In the genomic region with DNA sequence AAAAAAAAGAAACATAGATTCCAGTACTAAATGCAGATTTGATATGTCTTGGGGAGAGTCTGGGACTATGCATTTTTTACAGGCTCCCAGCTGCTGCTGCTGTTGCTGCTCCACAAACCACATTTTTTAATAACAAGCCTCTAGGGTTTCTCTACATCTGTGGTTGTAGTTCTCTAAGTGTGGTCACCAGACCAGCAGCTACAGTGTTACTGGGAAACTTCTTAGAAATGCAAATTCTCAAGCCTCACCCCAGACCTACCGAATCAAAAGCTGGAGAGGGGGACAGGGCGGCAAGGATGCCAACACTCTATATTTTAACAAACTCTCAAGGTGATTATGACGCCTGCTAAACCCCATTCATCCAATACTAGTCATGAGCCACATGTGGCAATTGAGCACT, we compare ENCODE assay signal across 8 cellular contexts.
DNase-seq lines count a peak whose midpoint lies in the region; ATAC-seq and TF ChIP-seq lines count a peak whose summit lies in the region.

No MANE protein-coding gene starts in this region.

- no peaks in the 10 kb centered on the region for H3K27me3 Mint-ChIP-seq in activated naive CD8-positive, alpha-beta T cell treated with anti-CD3 and anti-CD28 coated beads, Interleukin-2, amount 50 U/mL, for 24 hours

- H3K36me3 ChIP-seq in esophagus squamous epithelium (no peaks in the 10 kb centered on the region), left lung (no peaks in the 10 kb centered on the region)

- H3K9me3 ChIP-seq in esophagus squamous epithelium = no peaks in the 10 kb centered on the region
- H3K9me3 ChIP-seq in left lung = no peaks in the 10 kb centered on the region

- peak; percentile 85 for ATAC-seq in GM21447 (IDR thresholded peaks at IDR 0.05; ENCODE audit: unreplicated experiment)
- peak; percentile 90 for ATAC-seq in HG03575 (IDR thresholded peaks at IDR 0.05; ENCODE audit: extremely low read depth, insufficient number of reproducible peaks, low FRiP score, unreplicated experiment)
- ATAC-seq in activated naive CD8-positive, alpha-beta T cell treated with anti-CD3 and anti-CD28 coated beads, Interleukin-2, amount 50 U/mL, for 24 hours = peak; percentile 25
- no peak for ATAC-seq in left lung

- TF ChIP-seq CTCF in esophagus squamous epithelium (IDR thresholded peaks at IDR 0.05) = no peak
- no peak for TF ChIP-seq CTCF in left lung (IDR thresholded peaks at IDR 0.05)

- peaks cover 3% of the 10 kb centered on the region for H3K36me3 Mint-ChIP-seq in activated naive CD8-positive, alpha-beta T cell treated with anti-CD3 and anti-CD28 coated beads, Interleukin-2, amount 50 U/mL, for 24 hours (ENCODE audit: low read depth)

- H3K4me3 Mint-ChIP-seq in activated naive CD8-positive, alpha-beta T cell treated with anti-CD3 and anti-CD28 coated beads, Interleukin-2, amount 50 U/mL, for 24 hours = no peak overlapping the region

- no peaks in the 10 kb centered on the region for H3K27me3 ChIP-seq in esophagus squamous epithelium
- no peaks in the 10 kb centered on the region for H3K27me3 ChIP-seq in left lung

- H3K4me1 Mint-ChIP-seq in activated naive CD8-positive, alpha-beta T cell treated with anti-CD3 and anti-CD28 coated beads, Interleukin-2, amount 50 U/mL, for 24 hours = peaks cover 82% of the 10 kb centered on the region

- peak overlapping the region; percentile 94 for H3K27ac Mint-ChIP-seq in activated naive CD8-positive, alpha-beta T cell treated with anti-CD3 and anti-CD28 coated beads, Interleukin-2, amount 50 U/mL, for 24 hours

- 69 to 75% methylated on average over 3 of the region's 3 CpGs for WGBS in esophagus squamous epithelium, 2 donors

- peaks cover 0 to 21% (median 7%) of the 10 kb centered on the region in 3 donors for H3K4me1 ChIP-seq in esophagus squamous epithelium
- H3K4me1 ChIP-seq in left lung = peaks cover 5 to 50% of the 10 kb centered on the region in 2 donors

- no peak overlapping the region for H3K27ac ChIP-seq in esophagus squamous epithelium
- H3K27ac ChIP-seq in left lung = peak overlapping the region in 1 of 2 donors; percentile 86
- no peak overlapping the region for H3K27ac ChIP-seq in substantia nigra (ENCODE audit: low read depth, low read length, poor library complexity, severe bottlenecking)

- no peak for TF ChIP-seq POLR2A in esophagus squamous epithelium (IDR thresholded peaks at IDR 0.05)

- DNase-seq in ELR (ENCODE audit: low read depth) (peak; percentile 33), esophagus squamous epithelium (lab: John Stamatoyannopoulos, UW) (no peak), iPS-NIHi11 (ENCODE audit: low spot score) (no peak), left lung (no peak), substantia nigra (lab: John Stamatoyannopoulos, UW) (no peak)
- DNase-seq in activated naive CD8-positive, alpha-beta T cell treated with anti-CD3 and anti-CD28 coated beads, Interleukin-2, amount 50 U/mL, for 24 hours = no peak

- no peaks in the 10 kb centered on the region for H3K9me3 Mint-ChIP-seq in activated naive CD8-positive, alpha-beta T cell treated with anti-CD3 and anti-CD28 coated beads, Interleukin-2, amount 50 U/mL, for 24 hours

- intact Hi-C loops in esophagus squamous epithelium (cut with DNase I) = no loop called here
- intact Hi-C loops in left lung (cut with DNase I) = no loop called here

- no peak overlapping the region for H3K4me3 ChIP-seq in esophagus squamous epithelium
- H3K4me3 ChIP-seq in left lung = no peak overlapping the region
